2 cellular contexts compared by ENCODE assay signal in genomic region chr21:37421306-37421705, GRCh38.
TF ChIP-seq lines count a peak whose summit lies in the region.

No MANE protein-coding gene starts in this region.

TF ChIP-seq in IMR-90, 13 proteins besides CTCF, POLR2A, EP300 and RAD21:
- TF ChIP-seq CEBPB (IDR thresholded peaks at IDR 0.05; ENCODE audit: low read depth, low read length), result peak; percentile 74
- TF ChIP-seq, protein P1, sequence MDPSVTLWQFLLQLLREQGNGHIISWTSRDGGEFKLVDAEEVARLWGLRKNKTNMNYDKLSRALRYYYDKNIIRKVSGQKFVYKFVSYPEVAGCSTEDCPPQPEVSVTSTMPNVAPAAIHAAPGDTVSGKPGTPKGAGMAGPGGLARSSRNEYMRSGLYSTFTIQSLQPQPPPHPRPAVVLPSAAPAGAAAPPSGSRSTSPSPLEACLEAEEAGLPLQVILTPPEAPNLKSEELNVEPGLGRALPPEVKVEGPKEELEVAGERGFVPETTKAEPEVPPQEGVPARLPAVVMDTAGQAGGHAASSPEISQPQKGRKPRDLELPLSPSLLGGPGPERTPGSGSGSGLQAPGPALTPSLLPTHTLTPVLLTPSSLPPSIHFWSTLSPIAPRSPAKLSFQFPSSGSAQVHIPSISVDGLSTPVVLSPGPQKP (IDR thresholded peaks at IDR 0.05; ENCODE audit: borderline replicate concordance, low read depth, low read length), result no peak
- no peak for TF ChIP-seq MAZ (IDR thresholded peaks at IDR 0.05; ENCODE audit: borderline replicate concordance, low read depth, low read length)

TF ChIP-seq in K562, 482 proteins besides CTCF, POLR2A, EP300 and RAD21:
- TF ChIP-seq ZNF408 (CRISPR knock-in tag; IDR thresholded peaks at IDR 0.05; ENCODE audit: low read depth) (peak; percentile 87; the same call in 1 of the 2 replicates), HOXB6 (CRISPR knock-in tag; IDR thresholded peaks at IDR 0.05; ENCODE audit: borderline replicate concordance) (0 out of 2 replicates have a peak, but pooled peaks have one; percentile 50), NFIX (CRISPR knock-in tag; IDR thresholded peaks at IDR 0.05; ENCODE audit: low read depth) (peak; percentile 70), ID3 (CRISPR knock-in tag; IDR thresholded peaks at IDR 0.05) (0 out of 2 replicates have a peak, but pooled peaks have one; percentile 50), ID3 (tag; IDR thresholded peaks at IDR 0.05) (no peak), IRF9 (tag; IDR thresholded peaks at IDR 0.05) (0 out of 2 replicates have a peak, but pooled peaks have one; percentile 13), MTF1 (CRISPR knock-in tag; IDR thresholded peaks at IDR 0.05; ENCODE audit: borderline replicate concordance) (peak; percentile 81; the same call in 1 of the 2 replicates), PPARD (CRISPR knock-in tag; IDR thresholded peaks at IDR 0.05) (0 out of 2 replicates have a peak, but pooled peaks have one; percentile 37), SLC30A9 (CRISPR knock-in tag; IDR thresholded peaks at IDR 0.05) (0 out of 2 replicates have a peak, but pooled peaks have one; percentile 71), CEBPB (tag; IDR thresholded peaks at IDR 0.05) (peak; percentile 78), CXXC5 (CRISPR knock-in tag; IDR thresholded peaks at IDR 0.05) (no peak), ZNF140 (CRISPR knock-in tag; IDR thresholded peaks at IDR 0.05) (peak; percentile 73; the same call in 1 of the 2 replicates), ZNF277 (CRISPR knock-in tag; IDR thresholded peaks at IDR 0.05; ENCODE audit: borderline replicate concordance) (peak; percentile 97), MAFK (IDR thresholded peaks at IDR 0.05; ENCODE audit: low read length) (no peak), ZNF707 (CRISPR knock-in tag; conservative IDR thresholded peaks at IDR 0.05) (peak; percentile 67; the same call in 1 of the 2 replicates), USF1 (CRISPR knock-in tag; IDR thresholded peaks at IDR 0.05) (no peak), FOXA3 (CRISPR knock-in tag; conservative IDR thresholded peaks at IDR 0.05 in 1 of 2, IDR thresholded peaks at IDR 0.05 in 1 of 2) (no peak), CEBPG (CRISPR knock-in tag; IDR thresholded peaks at IDR 0.05) (no peak), CEBPG (tag; conservative IDR thresholded peaks at IDR 0.05 in 1 of 2, IDR thresholded peaks at IDR 0.05 in 1 of 2) (peak in 1 of 2 experiments; percentile 85; a peak in 2 of 4 replicates), MBD1 (CRISPR knock-in tag; IDR thresholded peaks at IDR 0.05) (no peak), TCF15 (CRISPR knock-in tag; IDR thresholded peaks at IDR 0.05) (no peak), SMAD1 (IDR thresholded peaks at IDR 0.05; ENCODE audit: low read depth, low read length, partially characterized antibody) (no peak), ZFP1 (CRISPR knock-in tag; IDR thresholded peaks at IDR 0.05) (no peak)
- TF ChIP-seq, protein P2, sequence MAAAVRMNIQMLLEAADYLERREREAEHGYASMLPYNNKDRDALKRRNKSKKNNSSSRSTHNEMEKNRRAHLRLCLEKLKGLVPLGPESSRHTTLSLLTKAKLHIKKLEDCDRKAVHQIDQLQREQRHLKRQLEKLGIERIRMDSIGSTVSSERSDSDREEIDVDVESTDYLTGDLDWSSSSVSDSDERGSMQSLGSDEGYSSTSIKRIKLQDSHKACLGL (CRISPR knock-in tag; IDR thresholded peaks at IDR 0.05; ENCODE audit: borderline replicate concordance, poor library complexity, severe bottlenecking), result peak; percentile 28
- TF ChIP-seq, protein P3, sequence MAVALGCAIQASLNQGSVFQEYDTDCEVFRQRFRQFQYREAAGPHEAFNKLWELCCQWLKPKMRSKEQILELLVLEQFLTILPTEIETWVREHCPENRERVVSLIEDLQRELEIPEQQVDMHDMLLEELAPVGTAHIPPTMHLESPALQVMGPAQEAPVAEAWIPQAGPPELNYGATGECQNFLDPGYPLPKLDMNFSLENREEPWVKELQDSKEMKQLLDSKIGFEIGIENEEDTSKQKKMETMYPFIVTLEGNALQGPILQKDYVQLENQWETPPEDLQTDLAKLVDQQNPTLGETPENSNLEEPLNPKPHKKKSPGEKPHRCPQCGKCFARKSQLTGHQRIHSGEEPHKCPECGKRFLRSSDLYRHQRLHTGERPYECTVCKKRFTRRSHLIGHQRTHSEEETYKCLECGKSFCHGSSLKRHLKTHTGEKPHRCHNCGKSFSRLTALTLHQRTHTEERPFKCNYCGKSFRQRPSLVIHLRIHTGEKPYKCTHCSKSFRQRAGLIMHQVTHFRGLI (CRISPR knock-in tag; IDR thresholded peaks at IDR 0.05), result peak; percentile 75
- TF ChIP-seq, protein P4, sequence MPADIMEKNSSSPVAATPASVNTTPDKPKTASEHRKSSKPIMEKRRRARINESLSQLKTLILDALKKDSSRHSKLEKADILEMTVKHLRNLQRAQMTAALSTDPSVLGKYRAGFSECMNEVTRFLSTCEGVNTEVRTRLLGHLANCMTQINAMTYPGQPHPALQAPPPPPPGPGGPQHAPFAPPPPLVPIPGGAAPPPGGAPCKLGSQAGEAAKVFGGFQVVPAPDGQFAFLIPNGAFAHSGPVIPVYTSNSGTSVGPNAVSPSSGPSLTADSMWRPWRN (IDR thresholded peaks at IDR 0.05; ENCODE audit: low read depth), result no peak
- TF ChIP-seq, protein P5, sequence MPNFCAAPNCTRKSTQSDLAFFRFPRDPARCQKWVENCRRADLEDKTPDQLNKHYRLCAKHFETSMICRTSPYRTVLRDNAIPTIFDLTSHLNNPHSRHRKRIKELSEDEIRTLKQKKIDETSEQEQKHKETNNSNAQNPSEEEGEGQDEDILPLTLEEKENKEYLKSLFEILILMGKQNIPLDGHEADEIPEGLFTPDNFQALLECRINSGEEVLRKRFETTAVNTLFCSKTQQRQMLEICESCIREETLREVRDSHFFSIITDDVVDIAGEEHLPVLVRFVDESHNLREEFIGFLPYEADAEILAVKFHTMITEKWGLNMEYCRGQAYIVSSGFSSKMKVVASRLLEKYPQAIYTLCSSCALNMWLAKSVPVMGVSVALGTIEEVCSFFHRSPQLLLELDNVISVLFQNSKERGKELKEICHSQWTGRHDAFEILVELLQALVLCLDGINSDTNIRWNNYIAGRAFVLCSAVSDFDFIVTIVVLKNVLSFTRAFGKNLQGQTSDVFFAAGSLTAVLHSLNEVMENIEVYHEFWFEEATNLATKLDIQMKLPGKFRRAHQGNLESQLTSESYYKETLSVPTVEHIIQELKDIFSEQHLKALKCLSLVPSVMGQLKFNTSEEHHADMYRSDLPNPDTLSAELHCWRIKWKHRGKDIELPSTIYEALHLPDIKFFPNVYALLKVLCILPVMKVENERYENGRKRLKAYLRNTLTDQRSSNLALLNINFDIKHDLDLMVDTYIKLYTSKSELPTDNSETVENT (CRISPR knock-in tag; IDR thresholded peaks at IDR 0.05), result peak; percentile 36; the same call in 1 of the 2 replicates
- TF ChIP-seq, protein P6, sequence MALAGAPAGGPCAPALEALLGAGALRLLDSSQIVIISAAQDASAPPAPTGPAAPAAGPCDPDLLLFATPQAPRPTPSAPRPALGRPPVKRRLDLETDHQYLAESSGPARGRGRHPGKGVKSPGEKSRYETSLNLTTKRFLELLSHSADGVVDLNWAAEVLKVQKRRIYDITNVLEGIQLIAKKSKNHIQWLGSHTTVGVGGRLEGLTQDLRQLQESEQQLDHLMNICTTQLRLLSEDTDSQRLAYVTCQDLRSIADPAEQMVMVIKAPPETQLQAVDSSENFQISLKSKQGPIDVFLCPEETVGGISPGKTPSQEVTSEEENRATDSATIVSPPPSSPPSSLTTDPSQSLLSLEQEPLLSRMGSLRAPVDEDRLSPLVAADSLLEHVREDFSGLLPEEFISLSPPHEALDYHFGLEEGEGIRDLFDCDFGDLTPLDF (CRISPR knock-in tag; IDR thresholded peaks at IDR 0.05), result no peak
